13 cellular contexts compared by ENCODE assay signal in genomic region chr14:101877766-101878165, GRCh38.
DNase-seq lines count a peak whose midpoint lies in the region; ATAC-seq and TF ChIP-seq lines count a peak whose summit lies in the region.
"Had no signal": no experiment of that assay in that cellular context is flagged by ENCODE, and none has a peak within 500 bp of the region (broad histone marks: within the 10 kb centered on the region; RNA-seq: fewer than 3 reads in every experiment).

No MANE protein-coding gene starts in this region.

- H3K4me3 ChIP-seq in body of pancreas (no peak overlapping the region), upper lobe of left lung (no peak overlapping the region)

- ATAC-seq in body of pancreas (no peak), upper lobe of left lung (ENCODE audit: low FRiP score in 2 of 2) (no peak)

- no peaks in the 10 kb centered on the region for H3K9me3 Mint-ChIP-seq in T-helper 1 cell treated with Interleukin-12 subunit alpha and Interleukin-12 subunit beta and Interleukin-4 antibody, amounts not matched to agents 30 μg/mL and 1 μg/mL, for 36 hours
- H3K9me3 Mint-ChIP-seq in neural crest cell = no peaks in the 10 kb centered on the region

- 53 to 57% methylated on average over 7 of the region's 7 CpGs for WGBS in body of pancreas, 2 donors
- 82 to 90% methylated on average over 7 of the region's 7 CpGs for WGBS in upper lobe of left lung, 2 donors

- peak overlapping the region; percentile 2 for H3K4me3 Mint-ChIP-seq in T-helper 1 cell treated with Interleukin-12 subunit alpha and Interleukin-12 subunit beta and Interleukin-4 antibody, amounts not matched to agents 30 μg/mL and 1 μg/mL, for 36 hours
- H3K4me3 Mint-ChIP-seq in neural crest cell = no peak overlapping the region

- intact Hi-C loops in body of pancreas (cut with DNase I) = no loop called here

- no peaks in the 10 kb centered on the region for H3K27me3 Mint-ChIP-seq in T-helper 1 cell treated with Interleukin-12 subunit alpha and Interleukin-12 subunit beta and Interleukin-4 antibody, amounts not matched to agents 30 μg/mL and 1 μg/mL, for 36 hours (ENCODE audit: low read depth)
- no peaks in the 10 kb centered on the region for H3K27me3 Mint-ChIP-seq in neural crest cell (ENCODE audit: low read depth)

- H3K27ac ChIP-seq in body of pancreas (peak overlapping the region; percentile 78 to 84 (median 82)), upper lobe of left lung (peak overlapping the region in 2 of 4 donors; percentile 17 to 61)
- H3K27ac ChIP-seq: 22Rv1 had no signal

- TF ChIP-seq CTCF in body of pancreas (IDR thresholded peaks at IDR 0.05) (no peak), neural crest cell (conservative IDR thresholded peaks at IDR 0.05) (no peak), upper lobe of left lung (IDR thresholded peaks at IDR 0.05) (no peak)

- TF ChIP-seq POLR2A in body of pancreas (IDR thresholded peaks at IDR 0.05) (no peak), upper lobe of left lung (IDR thresholded peaks at IDR 0.05) (no peak)

- no peaks in the 10 kb centered on the region for H3K27me3 ChIP-seq in body of pancreas
- H3K27me3 ChIP-seq in upper lobe of left lung = no peaks in the 10 kb centered on the region

- H3K27ac Mint-ChIP-seq in T-helper 1 cell treated with Interleukin-12 subunit alpha and Interleukin-12 subunit beta and Interleukin-4 antibody, amounts not matched to agents 30 μg/mL and 1 μg/mL, for 36 hours = peak overlapping the region; percentile 14
- H3K27ac Mint-ChIP-seq in neural crest cell (ENCODE audit: unreplicated experiment) = peak overlapping the region; percentile 38

- H3K4me1 Mint-ChIP-seq in T-helper 1 cell treated with Interleukin-12 subunit alpha and Interleukin-12 subunit beta and Interleukin-4 antibody, amounts not matched to agents 30 μg/mL and 1 μg/mL, for 36 hours (ENCODE audit: low read depth) = peaks cover 62% of the 10 kb centered on the region
- H3K4me1 Mint-ChIP-seq in neural crest cell = peaks cover 25% of the 10 kb centered on the region

- DNase-seq in T-helper 1 cell (no peak), MV-4-11 (lab: John Stamatoyannopoulos, UW) (peak; percentile 24), body of pancreas (no peak), neural crest cell (ENCODE audit: low read depth, low spot score) (no peak), NCI-H1694 (lab: John Stamatoyannopoulos, UW) (no peak), upper lobe of left lung (no peak)
- DNase-seq in stimulated activated CD4-positive, alpha-beta T cell treated with anti-CD3 and anti-CD28 coated beads, Interleukin-4, amount 100 ng/mL, for 24 hours = no peak
- DNase-seq: NCI-H1417; NK-92 treated with Interleukin-12 subunit alpha and Interleukin-12 subunit beta, amount 100 ng/mL, for 24 hours; stimulated activated CD4-positive, alpha-beta T cell treated with anti-CD3 and anti-CD28 coated beads, Interleukin-4, amount 100 ng/mL, for 4 hours; substantia nigra had no signal

- H3K36me3 ChIP-seq in body of pancreas (replicated peaks in 1 of 2; ENCODE audit: insufficient read depth in 1 of 2, low read depth in 2 of 2) = no peaks in the 10 kb centered on the region
- peaks cover 0 to 24% (median 13%) of the 10 kb centered on the region in 4 donors for H3K36me3 ChIP-seq in upper lobe of left lung

- H3K36me3 Mint-ChIP-seq in T-helper 1 cell treated with Interleukin-12 subunit alpha and Interleukin-12 subunit beta and Interleukin-4 antibody, amounts not matched to agents 30 μg/mL and 1 μg/mL, for 36 hours (ENCODE audit: low read depth) = peaks cover 32% of the 10 kb centered on the region
- peaks cover 8% of the 10 kb centered on the region for H3K36me3 Mint-ChIP-seq in neural crest cell (ENCODE audit: low read depth)

- H3K9me3 ChIP-seq in body of pancreas (no peaks in the 10 kb centered on the region), upper lobe of left lung (no peaks in the 10 kb centered on the region)

- TF ChIP-seq EP300 in upper lobe of left lung (IDR thresholded peaks at IDR 0.05) = no peak

- H3K4me1 ChIP-seq in body of pancreas (peaks cover 71% of the 10 kb centered on the region), upper lobe of left lung (peaks cover 22 to 39% (median 27%) of the 10 kb centered on the region in 4 donors)
